In the genomic region with DNA sequence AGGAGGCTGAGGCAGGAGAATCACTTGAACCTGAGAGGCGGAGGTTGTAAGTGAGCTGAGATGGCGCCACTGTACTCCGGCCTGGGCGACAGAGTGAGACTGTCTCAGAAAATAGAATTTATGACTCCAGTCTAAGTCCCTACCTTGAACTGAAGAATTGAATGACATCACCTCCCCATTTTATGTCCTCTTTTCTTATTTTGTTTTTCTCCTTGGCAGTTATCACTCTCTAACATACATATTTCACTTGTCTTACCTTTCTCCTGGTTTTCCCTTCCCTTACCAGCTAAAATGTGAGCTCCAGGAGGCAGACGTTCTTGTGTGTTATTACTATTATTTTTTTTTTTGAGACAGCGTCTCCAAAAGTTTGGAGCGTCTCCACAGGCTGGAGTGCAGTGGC, we compare ENCODE assay signal across 17 cellular contexts. TPM values are rescaled to one million over a fixed set of nuclear protein-coding genes. Genes with fewer than 3 reads are reported as not detected.
"Had no signal": no experiment of that assay in that cellular context is flagged by ENCODE, and none has a peak within 500 bp of the region (broad histone marks: within the 10 kb centered on the region; RNA-seq: fewer than 3 reads in every experiment).

No MANE protein-coding gene starts in this region.

- H3K4me3 ChIP-seq: adrenal gland, hepatocyte, thyroid gland, vagina had no signal

- DNase-seq: activated CD4-positive, alpha-beta memory T cell treated with anti-CD3 and anti-CD28 coated beads, Interleukin-2, amount 10 ng/mL, durations not matched to agents 7 days and 5 days; activated CD8-positive, alpha-beta memory T cell treated with anti-CD3 and anti-CD28 coated beads, Interleukin-2, amount 50 U/mL, for 48 hours; activated gamma-delta T cell; endodermal cell; erythroblast; kidney glomerular epithelial cell; stimulated activated CD4-positive, alpha-beta T cell treated with anti-CD3 and anti-CD28 coated beads, Interleukin-15, amount 100 ng/mL, for 24 hours; stimulated activated CD4-positive, alpha-beta T cell treated with anti-CD3 and anti-CD28 coated beads, Interleukin-4, amount 100 ng/mL, for 24 hours; thyroid gland had no signal

- ATAC-seq: activated CD4-positive, CD25-positive, alpha-beta regulatory T cell treated with anti-CD3 and anti-CD28 coated beads, Interleukin-2, amount 50 U/mL, for 24 hours had no signal

- H3K4me3 Mint-ChIP-seq: activated CD4-positive, alpha-beta memory T cell treated with anti-CD3 and anti-CD28 coated beads, Interleukin-2, amount 10 ng/mL, durations not matched to agents 7 days and 5 days; endodermal cell; T-helper 2 cell treated with Interferon-gamma antibody and Interleukin-4, amounts not matched to agents 5 μg/mL and 100 μg/mL, for 36 hours had no signal

- H3K9me3 ChIP-seq: adrenal gland, thyroid gland, vagina had no signal

- H3K27me3 ChIP-seq: adrenal gland, hepatocyte, thyroid gland, vagina had no signal

- H3K27me3 Mint-ChIP-seq: activated CD4-positive, alpha-beta memory T cell treated with anti-CD3 and anti-CD28 coated beads, Interleukin-2, amount 10 ng/mL, durations not matched to agents 7 days and 5 days had no signal

- H3K27ac ChIP-seq: adrenal gland, hepatocyte, parathyroid adenoma, thyroid gland, vagina had no signal

- H3K27ac Mint-ChIP-seq: activated CD4-positive, alpha-beta memory T cell treated with anti-CD3 and anti-CD28 coated beads, Interleukin-2, amount 10 ng/mL, durations not matched to agents 7 days and 5 days; endodermal cell had no signal

- H3K9me3 Mint-ChIP-seq: activated CD4-positive, alpha-beta memory T cell treated with anti-CD3 and anti-CD28 coated beads, Interleukin-2, amount 10 ng/mL, durations not matched to agents 7 days and 5 days; endodermal cell; T-helper 2 cell treated with Interferon-gamma antibody and Interleukin-4, amounts not matched to agents 5 μg/mL and 100 μg/mL, for 36 hours had no signal

RNA-seq across cellular contexts. Expression of a gene that starts 36.9 kb away (rescaled TPM):
- total RNA-seq: endodermal cell, lower leg skin, renal cortical epithelial cell, vagina had no signal
